In the genomic region with DNA sequence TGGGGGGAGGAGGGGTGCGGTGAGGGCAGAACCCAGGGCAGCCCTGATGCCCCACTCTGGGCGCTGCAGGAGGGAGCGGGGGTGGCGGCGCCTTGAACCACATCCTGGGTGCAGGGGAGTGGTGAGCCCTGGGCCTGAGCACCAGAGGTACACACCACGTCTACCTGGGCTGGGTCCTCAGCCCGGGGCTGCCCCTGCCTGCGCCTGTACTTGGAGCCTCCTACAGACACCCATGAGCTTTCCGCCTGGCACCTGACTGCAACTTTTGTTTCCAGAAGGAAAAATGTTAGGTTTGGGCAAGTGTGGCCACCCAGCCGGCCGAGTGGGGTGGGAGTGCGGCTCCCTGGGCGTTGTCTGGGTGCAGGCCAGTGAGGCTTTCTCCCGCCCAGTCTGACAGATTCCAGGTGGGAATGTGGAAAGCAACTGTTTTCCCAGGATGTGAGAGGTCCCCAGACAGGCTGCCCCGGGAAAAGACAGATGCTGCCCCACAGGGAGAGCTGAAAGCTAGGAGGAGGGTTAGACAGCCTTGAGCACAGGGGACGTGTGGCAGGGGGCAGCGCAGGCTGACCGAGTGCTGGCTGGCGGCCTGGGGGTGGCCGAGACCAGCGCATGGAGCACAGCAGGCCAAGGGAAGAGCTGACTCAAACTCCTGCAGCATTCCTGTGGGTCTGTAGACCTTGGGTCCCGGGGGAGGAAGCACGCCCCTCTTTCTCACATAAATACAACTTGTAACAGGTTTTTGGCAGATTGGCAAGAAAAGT, we compare ENCODE assay signal across 13 cellular contexts. TPM values are rescaled to one million over a fixed set of nuclear protein-coding genes. Genes with fewer than 3 reads are reported as not detected.
DNase-seq lines count a peak whose midpoint lies in the region; ATAC-seq, FAIRE-seq and TF ChIP-seq lines count a peak whose summit lies in the region.
"Had no signal": no experiment of that assay in that cellular context is flagged by ENCODE, and none has a peak within 500 bp of the region (broad histone marks: within the 10 kb centered on the region; RNA-seq: fewer than 3 reads in every experiment).

No MANE protein-coding gene starts in this region.

- H3K27me3 ChIP-seq in testis: no peaks in the 10 kb centered on the region

- H3K4me3 ChIP-seq in kidney (ENCODE audit: low read length in 2 of 2) (no peak overlapping the region), testis (no peak overlapping the region)

- TF ChIP-seq CTCF in kidney (IDR thresholded peaks at IDR 0.05; ENCODE audit: borderline replicate concordance, extremely low read depth, insufficient read depth) (no peak), testis (IDR thresholded peaks at IDR 0.05) (no peak)

- DNase-seq in activated T-cell treated with anti-CD3 and anti-CD28 coated beads, Interleukin-2, amount 50 U/mL, for 72 hours: no peak
- no peak for DNase-seq in activated T-cell treated with anti-CD3 and anti-CD28 coated beads, Interleukin-2, amount 50 U/mL, for 4 hours
- DNase-seq in activated CD4-positive, CD25-positive, alpha-beta regulatory T cell treated with anti-CD3 and anti-CD28 coated beads, Interleukin-2, amount 50 U/mL, for 72 hours: peak; percentile 24
- peak; percentile 76 for DNase-seq in kidney
- peak; percentile 64 for DNase-seq in testis
- DNase-seq in NCI-H1092 treated with DMSO at 0.1 percent for 48 hours (lab: John Stamatoyannopoulos, UW): no peak
- no peak for DNase-seq in activated T-helper 2 cell treated with anti-CD3 and anti-CD28 coated beads, Interferon-gamma antibody, Interleukin-2, Interleukin-4, amounts not matched to agents 10 μg/mL and 5 μg/mL and 100 μg/mL, durations not matched to agents 14 hours and 24 hours and 36 hours (ENCODE audit: low spot score)
- no peak for DNase-seq in Kasumi-1 (lab: John Stamatoyannopoulos, UW)
- DNase-seq: foreskin fibroblast, NCI-H1105 had no signal

- H3K27ac Mint-ChIP-seq in activated T-cell treated with anti-CD3 and anti-CD28 coated beads, Interleukin-2, amount 50 U/mL, for 72 hours: no peak overlapping the region
- no peak overlapping the region for H3K27ac Mint-ChIP-seq in activated T-helper 2 cell treated with anti-CD3 and anti-CD28 coated beads, Interferon-gamma antibody, Interleukin-2, Interleukin-4, amounts not matched to agents 10 μg/mL and 5 μg/mL and 100 μg/mL, durations not matched to agents 14 hours and 24 hours and 36 hours
- H3K27ac Mint-ChIP-seq: memory B cell had no signal

- 56 to 60% methylated on average over 17 to 23 of the region's 23 CpGs for WGBS in testis, 2 donors

- H3K36me3 ChIP-seq in kidney (ENCODE audit: control insufficient read depth in 1 of 2, insufficient read depth in 2 of 2, low read length in 2 of 2): no peaks in the 10 kb centered on the region
- no peaks in the 10 kb centered on the region for H3K36me3 ChIP-seq in testis (ENCODE audit: low read depth, missing control alignments)

- intact Hi-C loops in kidney (cut with DNase I): no loop called here
- intact Hi-C loops in testis (cut with DNase I; ENCODE audit: low total_unique reads): no loop called here
- intact Hi-C loops in activated T-helper 2 cell treated with anti-CD3 and anti-CD28 coated beads, Interferon-gamma antibody, Interleukin-2, Interleukin-4, amounts not matched to agents 10 μg/mL and 5 μg/mL and 100 μg/mL, durations not matched to agents 14 hours and 24 hours and 36 hours (cut with micrococcal nuclease): no loop called here

- H3K27me3 Mint-ChIP-seq in activated T-cell treated with anti-CD3 and anti-CD28 coated beads, Interleukin-2, amount 50 U/mL, for 72 hours (ENCODE audit: low read depth): no peaks in the 10 kb centered on the region
- no peaks in the 10 kb centered on the region for H3K27me3 Mint-ChIP-seq in activated T-cell treated with anti-CD3 and anti-CD28 coated beads, Interleukin-2, amount 50 U/mL, for 4 hours (ENCODE audit: low read depth)
- no peaks in the 10 kb centered on the region for H3K27me3 Mint-ChIP-seq in activated T-helper 2 cell treated with anti-CD3 and anti-CD28 coated beads, Interferon-gamma antibody, Interleukin-2, Interleukin-4, amounts not matched to agents 10 μg/mL and 5 μg/mL and 100 μg/mL, durations not matched to agents 14 hours and 24 hours and 36 hours (ENCODE audit: low read depth)
- H3K27me3 Mint-ChIP-seq: brain, memory B cell had no signal

- no peaks in the 10 kb centered on the region for H3K4me1 Mint-ChIP-seq in activated T-cell treated with anti-CD3 and anti-CD28 coated beads, Interleukin-2, amount 50 U/mL, for 72 hours (ENCODE audit: low read depth)
- peaks cover 6% of the 10 kb centered on the region for H3K4me1 Mint-ChIP-seq in activated T-cell treated with anti-CD3 and anti-CD28 coated beads, Interleukin-2, amount 50 U/mL, for 4 hours (ENCODE audit: low read depth)
- H3K4me1 Mint-ChIP-seq in activated T-helper 2 cell treated with anti-CD3 and anti-CD28 coated beads, Interferon-gamma antibody, Interleukin-2, Interleukin-4, amounts not matched to agents 10 μg/mL and 5 μg/mL and 100 μg/mL, durations not matched to agents 14 hours and 24 hours and 36 hours (ENCODE audit: low read depth): peaks cover 4% of the 10 kb centered on the region
- H3K4me1 Mint-ChIP-seq: memory B cell had no signal

- H3K9me3 ChIP-seq in kidney (ENCODE audit: control insufficient read depth in 1 of 2, low read length in 2 of 2) (no peaks in the 10 kb centered on the region), testis (no peaks in the 10 kb centered on the region)

- no peak overlapping the region for H3K4me3 Mint-ChIP-seq in activated T-cell treated with anti-CD3 and anti-CD28 coated beads, Interleukin-2, amount 50 U/mL, for 72 hours
- no peak overlapping the region for H3K4me3 Mint-ChIP-seq in activated T-cell treated with anti-CD3 and anti-CD28 coated beads, Interleukin-2, amount 50 U/mL, for 4 hours
- no peak overlapping the region for H3K4me3 Mint-ChIP-seq in activated T-helper 2 cell treated with anti-CD3 and anti-CD28 coated beads, Interferon-gamma antibody, Interleukin-2, Interleukin-4, amounts not matched to agents 10 μg/mL and 5 μg/mL and 100 μg/mL, durations not matched to agents 14 hours and 24 hours and 36 hours (ENCODE audit: low read depth)
- H3K4me3 Mint-ChIP-seq: brain, memory B cell had no signal

- H3K36me3 Mint-ChIP-seq in activated T-cell treated with anti-CD3 and anti-CD28 coated beads, Interleukin-2, amount 50 U/mL, for 72 hours (ENCODE audit: insufficient read depth in 2 of 2): no peaks in the 10 kb centered on the region
- peaks cover 8% of the 10 kb centered on the region for H3K36me3 Mint-ChIP-seq in activated T-cell treated with anti-CD3 and anti-CD28 coated beads, Interleukin-2, amount 50 U/mL, for 4 hours (ENCODE audit: insufficient read depth)
- no peaks in the 10 kb centered on the region for H3K36me3 Mint-ChIP-seq in activated T-helper 2 cell treated with anti-CD3 and anti-CD28 coated beads, Interferon-gamma antibody, Interleukin-2, Interleukin-4, amounts not matched to agents 10 μg/mL and 5 μg/mL and 100 μg/mL, durations not matched to agents 14 hours and 24 hours and 36 hours (ENCODE audit: low read depth)
- H3K36me3 Mint-ChIP-seq: brain had no signal

- peak; percentile 34 to 52 for ATAC-seq in activated T-cell treated with anti-CD3 and anti-CD28 coated beads, Interleukin-2, amount 50 U/mL, for 72 hours (replicated peaks in 1 of 2)
- no peak for ATAC-seq in activated T-cell treated with anti-CD3 and anti-CD28 coated beads, Interleukin-2, amount 50 U/mL, for 4 hours

- no peaks in the 10 kb centered on the region for H3K9me3 Mint-ChIP-seq in activated T-cell treated with anti-CD3 and anti-CD28 coated beads, Interleukin-2, amount 50 U/mL, for 72 hours
- no peaks in the 10 kb centered on the region for H3K9me3 Mint-ChIP-seq in activated T-cell treated with anti-CD3 and anti-CD28 coated beads, Interleukin-2, amount 50 U/mL, for 4 hours
- no peaks in the 10 kb centered on the region for H3K9me3 Mint-ChIP-seq in activated T-helper 2 cell treated with anti-CD3 and anti-CD28 coated beads, Interferon-gamma antibody, Interleukin-2, Interleukin-4, amounts not matched to agents 10 μg/mL and 5 μg/mL and 100 μg/mL, durations not matched to agents 14 hours and 24 hours and 36 hours
- H3K9me3 Mint-ChIP-seq: brain, memory B cell had no signal

- FAIRE-seq in kidney (lab: Jason Lieb, UNC): no peak

- H3K9ac ChIP-seq in kidney (ENCODE audit: low read length in 2 of 2): no peak overlapping the region

- H3K4me1 ChIP-seq in kidney (ENCODE audit: control insufficient read depth in 1 of 2, insufficient read depth in 1 of 2, low read depth in 1 of 2, low read length in 2 of 2) (no peaks in the 10 kb centered on the region), testis (peaks cover 28% of the 10 kb centered on the region)

- no peak for TF ChIP-seq POLR2A in testis (IDR thresholded peaks at IDR 0.05)

- no peak overlapping the region for H3K27ac ChIP-seq in kidney (ENCODE audit: low read depth in 2 of 2, low read length in 2 of 2)
- H3K27ac ChIP-seq in testis: no peak overlapping the region
- H3K27ac ChIP-seq: C4-2B had no signal

RNA-seq across cellular contexts. Expression of a gene that starts 44.1 kb away (rescaled TPM):
- 10 to 100 TPM; 13.9 to 20.5 TPM for total RNA-seq in activated T-cell treated with anti-CD3 and anti-CD28 coated beads, Interleukin-2, amount 50 U/mL, for 72 hours
- total RNA-seq in activated T-cell treated with anti-CD3 and anti-CD28 coated beads, Interleukin-2, amount 50 U/mL, for 4 hours: 10 to 100 TPM; 25.9 to 26.3 (median 26.0) TPM
- total RNA-seq in kidney (4.4 TPM), testis (1 to 10 TPM; 5.5 to 6.9 TPM)
- polyA plus RNA-seq in kidney (ENCODE audit: insufficient read depth, low read depth, low replicate concordance) (4.0 TPM), testis (ENCODE audit: insufficient read depth, low read depth, low replicate concordance) (6.0 TPM)
- 14.7 and 17.7 TPM in 2 replicates for total RNA-seq in activated T-helper 2 cell treated with anti-CD3 and anti-CD28 coated beads, Interferon-gamma antibody, Interleukin-2, Interleukin-4, amounts not matched to agents 10 μg/mL and 5 μg/mL and 100 μg/mL, durations not matched to agents 14 hours and 24 hours and 36 hours

RNA-seq across cellular contexts. Expression of a gene that starts 44.1 kb away (rescaled TPM):
- 10 to 100 TPM; 15.0 to 16.3 TPM for total RNA-seq in activated T-cell treated with anti-CD3 and anti-CD28 coated beads, Interleukin-2, amount 50 U/mL, for 72 hours
- total RNA-seq in activated T-cell treated with anti-CD3 and anti-CD28 coated beads, Interleukin-2, amount 50 U/mL, for 4 hours: 10 to 100 TPM; 13.7 to 19.5 (median 14.5) TPM
- 16.7 TPM for total RNA-seq in kidney
- 8.8 TPM for polyA plus RNA-seq in kidney (ENCODE audit: insufficient read depth, low read depth, low replicate concordance)
- total RNA-seq in testis: 10 to 100 TPM; 11.0 to 14.7 TPM
- polyA plus RNA-seq in testis (ENCODE audit: insufficient read depth, low read depth, low replicate concordance): 10.9 TPM
- 16.6 and 19.0 TPM in 2 replicates for total RNA-seq in activated T-helper 2 cell treated with anti-CD3 and anti-CD28 coated beads, Interferon-gamma antibody, Interleukin-2, Interleukin-4, amounts not matched to agents 10 μg/mL and 5 μg/mL and 100 μg/mL, durations not matched to agents 14 hours and 24 hours and 36 hours

RNA-seq across cellular contexts. Expression of a gene that starts 50.0 kb away (rescaled TPM):
- total RNA-seq in activated T-cell treated with anti-CD3 and anti-CD28 coated beads, Interleukin-2, amount 50 U/mL, for 72 hours: under 1 TPM in 1 of 2 donors, not detected in 1; 0.12 TPM
- not detected for total RNA-seq in activated T-cell treated with anti-CD3 and anti-CD28 coated beads, Interleukin-2, amount 50 U/mL, for 4 hours
- total RNA-seq in kidney (5.5 TPM), testis (10 to 100 TPM; 23.3 to 43.4 TPM)
- polyA plus RNA-seq in kidney (ENCODE audit: insufficient read depth, low read depth, low replicate concordance) (0.45 TPM), testis (ENCODE audit: insufficient read depth, low read depth, low replicate concordance) (18.1 TPM)
- 0.09 and 0.32 TPM in 2 replicates for total RNA-seq in activated T-helper 2 cell treated with anti-CD3 and anti-CD28 coated beads, Interferon-gamma antibody, Interleukin-2, Interleukin-4, amounts not matched to agents 10 μg/mL and 5 μg/mL and 100 μg/mL, durations not matched to agents 14 hours and 24 hours and 36 hours

Comparison
In these comparisons a context has a peak if more than half of its experiments do, and no peak if none do; other contexts are left out.
1. ATAC-seq: peak in activated T-cell treated with anti-CD3 and anti-CD28 coated beads, Interleukin-2, amount 50 U/mL, for 72 hours (2 of 2); none in activated T-cell treated with anti-CD3 and anti-CD28 coated beads, Interleukin-2, amount 50 U/mL, for 4 hours (0 of 2).
2. DNase-seq: peak in activated CD4-positive, CD25-positive, alpha-beta regulatory T cell treated with anti-CD3 and anti-CD28 coated beads, Interleukin-2, amount 50 U/mL, for 72 hours (single experiment), kidney (single experiment) and testis (single experiment); none in activated T-cell treated with anti-CD3 and anti-CD28 coated beads, Interleukin-2, amount 50 U/mL, for 72 hours (0 of 2), activated T-cell treated with anti-CD3 and anti-CD28 coated beads, Interleukin-2, amount 50 U/mL, for 4 hours (single experiment), NCI-H1092 treated with DMSO at 0.1 percent for 48 hours (single experiment), activated T-helper 2 cell treated with anti-CD3 and anti-CD28 coated beads, Interferon-gamma antibody, Interleukin-2, Interleukin-4, amounts not matched to agents 10 μg/mL and 5 μg/mL and 100 μg/mL, durations not matched to agents 14 hours and 24 hours and 36 hours (single experiment) and Kasumi-1 (0 of 2).